31 cellular contexts compared by ENCODE assay signal in the genomic region with DNA sequence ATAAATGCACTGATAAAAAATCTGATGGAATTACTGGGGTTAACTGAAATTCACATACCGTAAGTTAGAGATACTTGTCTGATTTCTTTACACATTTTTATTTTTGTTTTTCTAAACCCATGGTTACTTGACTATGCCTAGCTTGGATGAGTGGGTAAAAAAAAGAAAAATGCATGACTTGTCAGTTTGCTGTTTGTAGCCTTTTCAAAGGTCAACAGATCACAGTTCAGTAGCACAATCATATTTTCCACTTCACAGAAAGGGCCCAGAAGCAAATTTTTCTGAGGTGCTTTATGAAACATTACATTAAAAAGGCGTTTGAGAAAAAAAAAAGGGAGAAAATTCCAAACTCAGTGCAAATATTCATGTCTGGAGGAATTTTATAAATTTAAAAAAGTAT. TPM values are rescaled to one million over a fixed set of nuclear protein-coding genes. Genes with fewer than 3 reads are reported as not detected.
DNase-seq lines count a peak whose midpoint lies in the region; ATAC-seq, FAIRE-seq and TF ChIP-seq lines count a peak whose summit lies in the region.
"Had no signal": no experiment of that assay in that cellular context is flagged by ENCODE, and none has a peak within 500 bp of the region (broad histone marks: within the 10 kb centered on the region; RNA-seq: fewer than 3 reads in every experiment).

No MANE protein-coding gene starts in this region.

- no peaks in the 10 kb centered on the region for H3K9me2 ChIP-seq in GM23248 (ENCODE audit: insufficient read depth)

- H3K27ac Mint-ChIP-seq in chondrocyte (ENCODE audit: unreplicated experiment): peak overlapping the region; percentile 92
- H3K27ac Mint-ChIP-seq: activated naive CD4-positive, alpha-beta T cell treated with anti-CD3 and anti-CD28 coated beads, Interleukin-2, amount 50 U/mL, for 72 hours; HFFc6; natural killer cell treated with Interleukin-12 subunit alpha and Interleukin-12 subunit beta and Interleukin-15 and Interleukin-18, amount 100 ng/mL, for 72 hours; T-helper 17 cell had no signal

- TF ChIP-seq EP300 in A549 (IDR thresholded peaks at IDR 0.05): no peak

- WGBS in A549 (ENCODE audit: missing lambda C conversion rate): 60% methylated on average over 2 of the region's 2 CpGs
- WGBS in GM23248 (ENCODE audit: low coverage in 1 of 2, low lambda C conversion rate in 2 of 2, missing lambda C conversion rate in 2 of 2), 2 experiments: 38 to 45% methylated on average over 2 of the region's 2 CpGs
- 43% methylated on average over 2 of the region's 2 CpGs for WGBS in liver

- H3K79me2 ChIP-seq in GM23248 (ENCODE audit: insufficient read depth): no peaks in the 10 kb centered on the region

- H3K27ac ChIP-seq in A549: no peak overlapping the region
- H3K27ac ChIP-seq in GM23248: no peak overlapping the region
- H3K27ac ChIP-seq in liver (ENCODE audit: low read depth in 1 of 2, low read length in 2 of 2): no peak overlapping the region
- H3K27ac ChIP-seq: ascending aorta, lower lobe of right lung, upper lobe of left lung, VCaP had no signal

- H3F3A ChIP-seq in GM23248 (ENCODE audit: insufficient read depth): no peaks in the 10 kb centered on the region

- H3K4me1 Mint-ChIP-seq in chondrocyte (ENCODE audit: low read depth): peaks cover 36% of the 10 kb centered on the region
- H3K4me1 Mint-ChIP-seq: central memory CD8-positive, alpha-beta T cell; T-helper 17 cell had no signal

- H3K27me3 ChIP-seq in GM23248 (replicated peaks; ENCODE audit: insufficient read depth) (no peaks in the 10 kb centered on the region), liver (ENCODE audit: control insufficient read depth in 4 of 4, insufficient read depth in 4 of 4, low read length in 3 of 4) (no peaks in the 10 kb centered on the region)
- H3K27me3 ChIP-seq: ascending aorta, upper lobe of left lung had no signal

- no peaks in the 10 kb centered on the region for H4K20me1 ChIP-seq in GM23248 (ENCODE audit: insufficient read depth)

- H3K9me3 ChIP-seq in A549 (no peaks in the 10 kb centered on the region), GM23248 (ENCODE audit: low read depth) (no peaks in the 10 kb centered on the region), liver (ENCODE audit: control insufficient read depth in 4 of 4, low read length in 3 of 4) (no peaks in the 10 kb centered on the region)
- H3K9me3 ChIP-seq: ascending aorta, lower lobe of right lung, upper lobe of left lung had no signal

- in situ Hi-C loops in GM23248 (cut with MboI): no loop called here

- no peak overlapping the region for H2AFZ ChIP-seq in GM23248

- TF ChIP-seq RAD21 in A549 (conservative IDR thresholded peaks at IDR 0.05 in 1 of 2, IDR thresholded peaks at IDR 0.05 in 1 of 2) (no peak), liver (IDR thresholded peaks at IDR 0.05) (no peak)

- FAIRE-seq in A549 (lab: Jason Lieb, UNC): no peak
- no peak for FAIRE-seq in GM12891 (lab: Jason Lieb, UNC)
- FAIRE-seq: endothelial cell of umbilical vein, small intestine had no signal

- no peaks in the 10 kb centered on the region for H3K9me3 Mint-ChIP-seq in chondrocyte (ENCODE audit: low read depth)
- H3K9me3 Mint-ChIP-seq: activated naive CD4-positive, alpha-beta T cell treated with anti-CD3 and anti-CD28 coated beads, Interleukin-2, amount 50 U/mL, for 72 hours; central memory CD8-positive, alpha-beta T cell; HFFc6; natural killer cell treated with Interleukin-12 subunit alpha and Interleukin-12 subunit beta and Interleukin-15 and Interleukin-18, amount 100 ng/mL, for 72 hours had no signal

- H3K4me1 ChIP-seq in A549 (peaks cover 23% of the 10 kb centered on the region; the same call in 2 of the 3 replicates), GM23248 (ENCODE audit: insufficient read depth) (no peaks in the 10 kb centered on the region), liver (ENCODE audit: control insufficient read depth in 4 of 4, insufficient read depth in 4 of 4, low read length in 3 of 4) (peaks cover 0 to 6% (median 2%) of the 10 kb centered on the region in 4 donors)
- H3K4me1 ChIP-seq: ascending aorta, lower lobe of right lung, upper lobe of left lung had no signal

- no peak for TF ChIP-seq POLR2A in A549 (IDR thresholded peaks at IDR 0.05; ENCODE audit: low read length)
- no peak for TF ChIP-seq POLR2A in GM12891 (IDR thresholded peaks at IDR 0.05; ENCODE audit: low read depth, low read length)

- ATAC-seq in A549 (no peak), GM21447 (IDR thresholded peaks at IDR 0.05; ENCODE audit: unreplicated experiment) (no peak), HG03342 (IDR thresholded peaks at IDR 0.05; ENCODE audit: unreplicated experiment) (no peak)
- ATAC-seq: lower lobe of right lung; natural killer cell treated with Interleukin-12 subunit alpha and Interleukin-12 subunit beta and Interleukin-15 and Interleukin-18, amount 100 ng/mL, for 72 hours; SK-N-SH treated with all-trans-retinoic acid at 6 μM for 48 hours; T-helper 17 cell had no signal

- H3K9ac ChIP-seq in GM23248: no peak overlapping the region
- H3K9ac ChIP-seq in liver (ENCODE audit: low read depth in 1 of 2, low read length in 2 of 2): no peak overlapping the region

- CTCF ChIA-PET in A549 (lab: Yijun Ruan, JAX): interaction anchor here (0.7 to 6.0 kb wide), 4 partner anchors 10 to 1826 kb away, joined by 3 to 44 read pairs (median 3); no protein-coding TSS in a partner anchor

- no peak overlapping the region for H3K4me3 Mint-ChIP-seq in chondrocyte (ENCODE audit: unreplicated experiment)
- H3K4me3 Mint-ChIP-seq: central memory CD8-positive, alpha-beta T cell; HFFc6; natural killer cell treated with Interleukin-12 subunit alpha and Interleukin-12 subunit beta and Interleukin-15 and Interleukin-18, amount 100 ng/mL, for 72 hours; T-helper 17 cell had no signal

- DNase-seq in A549 (ENCODE audit: low read depth in 1 of 2, low spot score in 1 of 2): peak in 1 of 2 experiments; percentile 41
- peak; percentile 22 for DNase-seq in GM23248
- no peak for DNase-seq in chondrocyte (ENCODE audit: low spot score)
- DNase-seq in NCI-H69 (lab: John Stamatoyannopoulos, UW): no peak
- no peak for DNase-seq in GM12891 (ENCODE audit: insufficient read length, low spot score)
- DNase-seq: activated CD4-positive, alpha-beta T cell treated with anti-CD3 and anti-CD28 coated beads, Interleukin-2, amount 50 U/mL, for 1 hour; activated CD8-positive, alpha-beta memory T cell treated with anti-CD3 and anti-CD28 coated beads, Interleukin-2, amount 50 U/mL, for 4 hours; COR-L47; DMS79; GF-D8; HFFc6; islet precursor cell; lower lobe of right lung; NCI-H1048; NCI-H1694; NCI-H2171; NCI-H510A treated with DMSO at 0.1 percent for 48 hours; PC-3; small intestine; T-helper 17 cell; upper lobe of left lung had no signal

- no peak for TF ChIP-seq CTCF in A549 (IDR thresholded peaks at IDR 0.05)
- no peak for TF ChIP-seq CTCF in chondrocyte (IDR thresholded peaks at IDR 0.05)
- TF ChIP-seq CTCF in liver (IDR thresholded peaks at IDR 0.05; ENCODE audit: low read depth, low read length, missing input control): no peak

- H3K36me3 Mint-ChIP-seq in chondrocyte (ENCODE audit: low read depth): no peaks in the 10 kb centered on the region
- H3K36me3 Mint-ChIP-seq: activated naive CD4-positive, alpha-beta T cell treated with anti-CD3 and anti-CD28 coated beads, Interleukin-2, amount 50 U/mL, for 72 hours; natural killer cell treated with Interleukin-12 subunit alpha and Interleukin-12 subunit beta and Interleukin-15 and Interleukin-18, amount 100 ng/mL, for 72 hours had no signal

- H3K27me3 Mint-ChIP-seq in chondrocyte (ENCODE audit: low read depth): no peaks in the 10 kb centered on the region
- H3K27me3 Mint-ChIP-seq: central memory CD8-positive, alpha-beta T cell; natural killer cell treated with Interleukin-12 subunit alpha and Interleukin-12 subunit beta and Interleukin-15 and Interleukin-18, amount 100 ng/mL, for 72 hours; T-helper 17 cell had no signal

- H3K4me2 ChIP-seq in A549: no peak overlapping the region
- no peak overlapping the region for H3K4me2 ChIP-seq in GM23248 (ENCODE audit: unreplicated experiment)

- no peaks in the 10 kb centered on the region for H3K36me3 ChIP-seq in GM23248 (ENCODE audit: low read depth)
- H3K36me3 ChIP-seq in liver (ENCODE audit: control insufficient read depth in 4 of 4, insufficient read depth in 3 of 4, low read depth in 1 of 4, low read length in 3 of 4): no peaks in the 10 kb centered on the region
- H3K36me3 ChIP-seq: ascending aorta, lower lobe of right lung, upper lobe of left lung had no signal

- H3K4me3 ChIP-seq in A549: no peak overlapping the region
- no peak overlapping the region for H3K4me3 ChIP-seq in GM23248
- no peak overlapping the region for H3K4me3 ChIP-seq in liver (ENCODE audit: low read depth in 1 of 3, low read length in 3 of 3)
- H3K4me3 ChIP-seq: ascending aorta, lower lobe of right lung, upper lobe of left lung had no signal

- POLR2A ChIA-PET in A549 (lab: Yijun Ruan, JAX): no interaction called here

TF ChIP-seq in A549, 52 proteins besides CTCF, POLR2A, EP300 and RAD21:
- no peak for TF ChIP-seq GATA3 (IDR thresholded peaks at IDR 0.05; ENCODE audit: borderline replicate concordance)
- peak; percentile 28 for TF ChIP-seq MAFK (IDR thresholded peaks at IDR 0.05; ENCODE audit: partially characterized antibody)

TF ChIP-seq in liver, 16 proteins besides CTCF, POLR2A, EP300 and RAD21 (continues in another document):
- TF ChIP-seq JUND (IDR thresholded peaks at IDR 0.05) (peak; percentile 92 to 98), YY1 (IDR thresholded peaks at IDR 0.05) (no peak), SP1 (IDR thresholded peaks at IDR 0.05) (peak; percentile 35), EGR1 (IDR thresholded peaks at IDR 0.05; ENCODE audit: low read depth in 2 of 2) (peak in 1 of 2 donors; percentile 85)

TF ChIP-seq in GM12891, 5 proteins besides CTCF, POLR2A, EP300 and RAD21:
- TF ChIP-seq TAF1 (IDR thresholded peaks at IDR 0.05; ENCODE audit: low read depth, low read length) (no peak), SPI1 (IDR thresholded peaks at IDR 0.05; ENCODE audit: low read depth, low read length) (no peak), PAX5 (IDR thresholded peaks at IDR 0.05; ENCODE audit: insufficient read depth, low read length, severe bottlenecking) (no peak), POU2F2 (IDR thresholded peaks at IDR 0.05; ENCODE audit: low read depth, low read length) (no peak), POLR2AphosphoS5 (IDR thresholded peaks at IDR 0.05; ENCODE audit: low read depth, low read length) (no peak)

RNA-seq across cellular contexts. Expression of a gene that starts 16.4 kb away (rescaled TPM):
- polyA plus RNA-seq in A549 (2011; rRNA removed) (1.1 TPM in 2 replicates), A549 (2017; fragmentation: RNase III; extraction: RNeasy Plus Mini Kit Qiagen cat#74134 plus additional on column Dnase treatment) (0.37 to 0.55 TPM (median 0.38 TPM) in 3 replicates), GM23248 (2016; fragmentation: Nextera tagmentation; extraction: Ambion mirVana) (not detected in 2 replicates), liver (1 to 10 TPM in 1 of 2 donors, under 1 TPM in 1; 0.28 to 1.4 TPM)
- polyA plus RNA-seq in A549 (2012; cell fraction: cytosol; rRNA removed): 0.93 and 1.0 TPM in 2 replicates
- polyA plus RNA-seq in A549 (2012; cell fraction: nucleus; rRNA removed): 0.61 and 1.1 TPM in 2 replicates
- 1.0 and 1.6 TPM in 2 replicates for polyA minus RNA-seq in A549 (2011; rRNA and poly(A)+ RNA removed)
- total RNA-seq in GM23248 (2014; rRNA removed; shearing (Covaris generic)): not detected in 2 replicates
- total RNA-seq in chondrocyte (4.9 to 5.4 TPM (median 4.9 TPM) in 3 replicates), liver (1 to 10 TPM in 1 of 2 donors, under 1 TPM in 1; 0.79 to 3.7 TPM)
- 1.4 TPM for polyA plus RNA-seq in GM12891 (2012; ENCODE audit: low read depth, missing spikeins)
